In the genomic region with DNA sequence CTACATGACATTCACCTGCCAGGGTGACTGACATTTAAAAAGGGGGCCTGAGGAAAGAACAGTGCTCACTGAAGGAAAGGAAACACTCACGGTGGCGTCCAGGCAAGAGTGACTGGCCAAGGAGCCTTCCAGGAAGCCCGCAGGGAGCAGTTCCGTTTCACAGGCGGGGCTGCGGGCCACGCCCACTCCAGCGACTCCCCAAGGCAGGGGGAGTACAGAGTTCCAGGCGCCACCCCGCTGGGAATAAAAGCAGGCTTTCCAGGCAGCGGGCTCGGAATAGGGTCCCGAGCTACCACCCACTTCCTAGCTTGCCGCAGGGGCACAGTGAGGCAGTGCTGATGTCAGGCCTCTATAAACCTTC, we compare ENCODE assay signal across 13 cellular contexts. TPM values are rescaled to one million over a fixed set of nuclear protein-coding genes. Genes with fewer than 3 reads are reported as not detected.
DNase-seq lines count a peak whose midpoint lies in the region; ATAC-seq lines count a peak whose summit lies in the region.
"Had no signal": no experiment of that assay in that cellular context is flagged by ENCODE, and none has a peak within 500 bp of the region (broad histone marks: within the 10 kb centered on the region; RNA-seq: fewer than 3 reads in every experiment).

No MANE protein-coding gene starts in this region.

- ATAC-seq in Right ventricle myocardium inferior (peak; percentile 27), GM21619 (IDR thresholded peaks at IDR 0.05; ENCODE audit: unreplicated experiment) (no peak)

- H3K4me3 ChIP-seq in BLaER1: no peak overlapping the region
- H3K4me3 ChIP-seq in SK-N-MC: peak overlapping the region; percentile 45; the same call in 1 of the 2 replicates
- H3K4me3 ChIP-seq: HAP-1, Peyer's patch had no signal

- no peaks in the 10 kb centered on the region for H3K9me3 ChIP-seq in BLaER1
- H3K9me3 ChIP-seq in SK-N-MC (ENCODE audit: low read depth, low read length): no peaks in the 10 kb centered on the region
- H3K9me3 ChIP-seq: HAP-1, Peyer's patch had no signal

- peaks cover 95% of the 10 kb centered on the region for H3K4me1 ChIP-seq in BLaER1
- H3K4me1 ChIP-seq: HAP-1 had no signal

- peaks cover 53% of the 10 kb centered on the region for H4K20me1 ChIP-seq in BLaER1

- peak overlapping the region; percentile 75; the same call in 1 of the 2 replicates for H3K9ac ChIP-seq in BLaER1
- no peak overlapping the region for H3K9ac ChIP-seq in SK-N-MC (ENCODE audit: insufficient read length)

- H3K4me2 ChIP-seq in BLaER1: peak overlapping the region; percentile 87

- H3K27me3 ChIP-seq in BLaER1: no peaks in the 10 kb centered on the region
- H3K27me3 ChIP-seq: Peyer's patch had no signal

- intact Hi-C loops in Right ventricle myocardium inferior (cut with DNase I): loop anchor here (5.0 kb wide), 1 partner anchor 36 kb away; a partner anchor contains a TSS
- intact Hi-C loops in posterior vena cava (cut with DNase I): no loop called here

- peak overlapping the region; percentile 91 for H3K27ac ChIP-seq in BLaER1
- H3K27ac ChIP-seq in SK-N-MC: 0 out of 2 replicates have a peak overlapping the region, but pooled peaks have one; percentile 42
- H3K27ac ChIP-seq: WERI-Rb-1 had no signal

- H3K36me3 ChIP-seq in BLaER1 (peaks cover 82% of the 10 kb centered on the region), SK-N-MC (ENCODE audit: insufficient read depth, low read length) (peaks cover 29% of the 10 kb centered on the region; the same call in 1 of the 2 replicates)

- DNase-seq in SK-N-MC (ENCODE audit: low read depth, low spot score) (peak; percentile 39), Right ventricle myocardium inferior (ENCODE audit: missing footprints) (peak; percentile 76), posterior vena cava (ENCODE audit: low spot score) (peak; percentile 83), SIG-M5 treated with dmso at 0.1 percent for 504 hours (lab: John Stamatoyannopoulos, UW; ENCODE audit: unreplicated experiment) (no peak), GM19238 (ENCODE audit: insufficient read length, low spot score) (no peak), GDM1 (lab: John Stamatoyannopoulos, UW) (no peak)
- DNase-seq: activated effector memory CD4-positive, alpha-beta T cell treated with Interleukin-2 at 50 U/mL for 16 hours; AML-193; Peyer's patch; WERI-Rb-1 had no signal

RNA-seq across cellular contexts. Expression of a gene that starts 34.2 kb away (rescaled TPM):
- 206 TPM for total RNA-seq in Right ventricle myocardium inferior
- 100 to 1,000 TPM; 125 to 246 TPM for total RNA-seq in posterior vena cava

RNA-seq across cellular contexts. Expression of a gene that starts 34.9 kb away (rescaled TPM):
- total RNA-seq in Right ventricle myocardium inferior (10.7 TPM), posterior vena cava (10 to 100 TPM; 11.0 to 17.7 TPM)

Comparison
In these comparisons a context has a peak if more than half of its experiments do, and no peak if none do; other contexts are left out.
1. DNase-seq: peak in SK-N-MC (single experiment), Right ventricle myocardium inferior (single experiment) and posterior vena cava (single experiment); none in SIG-M5 treated with dmso at 0.1 percent for 504 hours (single experiment), GM19238 (single experiment) and GDM1 (single experiment).